ENCODE assay signal across 32 cellular contexts in genomic region chr7:100778061-100778621, GRCh38. TPM values are rescaled to one million over a fixed set of nuclear protein-coding genes. Genes with fewer than 3 reads are reported as not detected.
"Had no signal": no experiment of that assay in that cellular context is flagged by ENCODE, and none has a peak within 500 bp of the region (broad histone marks: within the 10 kb centered on the region; RNA-seq: fewer than 3 reads in every experiment).

No MANE protein-coding gene starts in this region.

- FAIRE-seq: pancreas, small intestine had no signal

- H3K4me1 Mint-ChIP-seq: mesothelial cell of epicardium; natural killer cell; stimulated activated effector memory CD8-positive, alpha-beta T cell treated with anti-CD3 and anti-CD28 coated beads, Interleukin-12 subunit alpha, Interleukin-12 subunit beta, amount 100 ng/mL, for 72 hours; stimulated activated naive CD8-positive, alpha-beta T cell treated with anti-CD3 and anti-CD28 coated beads, Interleukin-15, amount 100 ng/mL, for 72 hours had no signal

- ATAC-seq: natural killer cell; pancreas; right cardiac atrium; stimulated activated effector memory CD8-positive, alpha-beta T cell treated with anti-CD3 and anti-CD28 coated beads, Interleukin-12 subunit alpha, Interleukin-12 subunit beta, amount 100 ng/mL, for 72 hours; stimulated activated naive CD8-positive, alpha-beta T cell treated with anti-CD3 and anti-CD28 coated beads, Interleukin-15, amount 100 ng/mL, for 72 hours had no signal

- H3K9me3 Mint-ChIP-seq: mesothelial cell of epicardium; naive B cell; natural killer cell; stimulated activated effector memory CD8-positive, alpha-beta T cell treated with anti-CD3 and anti-CD28 coated beads, Interleukin-12 subunit alpha, Interleukin-12 subunit beta, amount 100 ng/mL, for 72 hours; stimulated activated naive CD8-positive, alpha-beta T cell treated with anti-CD3 and anti-CD28 coated beads, Interleukin-15, amount 100 ng/mL, for 72 hours had no signal

- DNase-seq: islet precursor cell; left ventricle myocardium inferior; mesendoderm; naive B cell; natural killer cell; nucleus accumbens; pancreas; posterior cingulate gyrus; retina; right cardiac atrium; sigmoid colon; small intestine; spleen; stimulated activated CD4-positive, alpha-beta T cell treated with anti-CD3 and anti-CD28 coated beads, Interleukin-4, amount 100 ng/mL, for 24 hours; stimulated activated naive CD4-positive, alpha-beta T cell treated with Interleukin-2 at 50 U/mL for 16 hours; stimulated activated naive CD8-positive, alpha-beta T cell treated with anti-CD3 and anti-CD28 coated beads, Interleukin-15, amount 100 ng/mL, for 72 hours; substantia nigra; testis; thyroid gland; transverse colon; upper lobe of left lung had no signal

- H3K27me3 ChIP-seq: hepatocyte, pancreas, testis, thyroid gland, upper lobe of left lung, vagina had no signal

- H3K27ac ChIP-seq: hepatocyte, left ventricle myocardium inferior, pancreas, prostate gland, sigmoid colon, spleen, testis, thyroid gland, transverse colon, upper lobe of left lung, vagina had no signal

- H2AFZ ChIP-seq: hepatocyte had no signal

- H3K36me3 Mint-ChIP-seq: mesothelial cell of epicardium; naive B cell; natural killer cell; stimulated activated effector memory CD8-positive, alpha-beta T cell treated with anti-CD3 and anti-CD28 coated beads, Interleukin-12 subunit alpha, Interleukin-12 subunit beta, amount 100 ng/mL, for 72 hours had no signal

- H3K4me3 ChIP-seq: hepatocyte, left ventricle myocardium inferior, lung, pancreas, prostate gland, sigmoid colon, spleen, testis, thyroid gland, transverse colon, upper lobe of left lung, vagina had no signal

- H3K4me2 ChIP-seq: hepatocyte had no signal

- H3K9me3 ChIP-seq: pancreas, prostate gland, sigmoid colon, spleen, testis, thyroid gland, transverse colon, upper lobe of left lung, vagina had no signal

- H3K79me2 ChIP-seq: hepatocyte had no signal

- H3K27ac Mint-ChIP-seq: mesothelial cell of epicardium; natural killer cell; stimulated activated effector memory CD8-positive, alpha-beta T cell treated with anti-CD3 and anti-CD28 coated beads, Interleukin-12 subunit alpha, Interleukin-12 subunit beta, amount 100 ng/mL, for 72 hours had no signal

- H3K36me3 ChIP-seq: left ventricle myocardium inferior, pancreas, prostate gland, sigmoid colon, spleen, thyroid gland, transverse colon, upper lobe of left lung, vagina had no signal

- H3K4me1 ChIP-seq: left ventricle myocardium inferior, pancreas, prostate gland, sigmoid colon, spleen, testis, thyroid gland, transverse colon, upper lobe of left lung, vagina had no signal

- H3K4me3 Mint-ChIP-seq: mesothelial cell of epicardium; naive B cell; natural killer cell; stimulated activated effector memory CD8-positive, alpha-beta T cell treated with anti-CD3 and anti-CD28 coated beads, Interleukin-12 subunit alpha, Interleukin-12 subunit beta, amount 100 ng/mL, for 72 hours; stimulated activated naive CD8-positive, alpha-beta T cell treated with anti-CD3 and anti-CD28 coated beads, Interleukin-15, amount 100 ng/mL, for 72 hours had no signal

RNA-seq across cellular contexts. Expression of gene ZAN, which starts 44.7 kb away (rescaled TPM):
- total RNA-seq: hepatocyte, kidney epithelial cell, left ventricle myocardium inferior, mesothelial cell of epicardium, mononuclear cell, natural killer cell, osteoblast, right cardiac atrium, sigmoid colon, spleen, transverse colon, upper lobe of left lung, urinary bladder, vagina had no signal
- polyA plus RNA-seq: hepatocyte, lung, neural cell, right cardiac atrium, sigmoid colon, small intestine, urinary bladder had no signal

RNA-seq across cellular contexts. Expression of gene EPO, which starts 57.9 kb away (rescaled TPM):
- total RNA-seq: kidney epithelial cell, left ventricle myocardium inferior, lung, mononuclear cell, natural killer cell, osteoblast, right cardiac atrium, sigmoid colon, thyroid gland, transverse colon, urinary bladder, vagina had no signal
- polyA plus RNA-seq: hepatocyte, neural cell, right cardiac atrium, sigmoid colon, urinary bladder had no signal
